14 cellular contexts compared by ENCODE assay signal in genomic region chr21:19607983-19608668, GRCh38.
DNase-seq lines count a peak whose midpoint lies in the region; ATAC-seq, FAIRE-seq and TF ChIP-seq lines count a peak whose summit lies in the region.
"Had no signal": no experiment of that assay in that cellular context is flagged by ENCODE, and none has a peak within 500 bp of the region (broad histone marks: within the 10 kb centered on the region; RNA-seq: fewer than 3 reads in every experiment).

No MANE protein-coding gene starts in this region.

- no peaks in the 10 kb centered on the region for H3K9me3 ChIP-seq in HUES48 (ENCODE audit: control insufficient read depth, insufficient read depth, low read length)
- H3K9me3 ChIP-seq in K562 (replicated peaks; ENCODE audit: control insufficient read depth, insufficient read depth, low read depth, low read length), result no peaks in the 10 kb centered on the region

- H3K27me3 ChIP-seq in HUES48 (ENCODE audit: control insufficient read depth, insufficient read depth, low read length) (no peaks in the 10 kb centered on the region), K562 (ENCODE audit: control insufficient read depth in 2 of 2, insufficient read depth in 2 of 2, low read length in 2 of 2) (no peaks in the 10 kb centered on the region)

- TF ChIP-seq CTCF in K562 (IDR thresholded peaks at IDR 0.05 in 2 of 3, conservative IDR thresholded peaks at IDR 0.05 in 1 of 3; ENCODE audit: insufficient read depth in 2 of 3, low read depth in 1 of 3, low read length in 3 of 3) (no peak), osteocyte (IDR thresholded peaks at IDR 0.05) (peak; percentile 13)

- no peaks in the 10 kb centered on the region for H3K9me1 ChIP-seq in K562 (ENCODE audit: control insufficient read depth, insufficient read depth, low read length)

- intact Hi-C loops in K562 (cut with micrococcal nuclease), result no loop called here

- peak; percentile 51 for DNase-seq in NCI-H226
- DNase-seq in K562 (ENCODE audit: extremely low read depth in 1 of 4, low spot score in 3 of 4), result peak in 1 of 4 experiments; percentile 29
- no peak for DNase-seq in osteocyte (ENCODE audit: extremely low spot score, unreplicated experiment)
- DNase-seq in HK-2 (ENCODE audit: unreplicated experiment), result no peak
- no peak for DNase-seq in activated effector memory CD4-positive, alpha-beta T cell treated with anti-CD3 and anti-CD28 coated beads, Interleukin-2, amount 50 U/mL, for 16 hours
- DNase-seq: activated B cell treated with CpG ODN at 0.5 μM for 24 hours; activated naive CD8-positive, alpha-beta T cell treated with anti-CD3 and anti-CD28 coated beads for 36 hours; CD4-positive, alpha-beta memory T cell; cerebellar nuclear complex; occipital lobe; SHP77 treated with DMSO at 0.1 percent for 48 hours had no signal

- TF ChIP-seq EP300 in K562 (IDR thresholded peaks at IDR 0.05; ENCODE audit: low read length), result no peak

- H3K9me3 Mint-ChIP-seq in osteocyte (ENCODE audit: unreplicated experiment), result no peaks in the 10 kb centered on the region

- in situ Hi-C loops in K562 (cut with MboI), result no loop called here

- H3K4me1 Mint-ChIP-seq in osteocyte (ENCODE audit: unreplicated experiment), result no peaks in the 10 kb centered on the region
- H3K4me1 Mint-ChIP-seq: activated B cell treated with CpG ODN at 0.5 μM for 24 hours; activated naive CD8-positive, alpha-beta T cell treated with anti-CD3 and anti-CD28 coated beads for 36 hours; CD4-positive, alpha-beta memory T cell had no signal

- no peak; a peak in 1 of 4 replicates for TF ChIP-seq RAD21 in K562 (CRISPR knock-in tag; conservative IDR thresholded peaks at IDR 0.05 in 1 of 2, IDR thresholded peaks at IDR 0.05 in 1 of 2)

- FAIRE-seq in K562 (lab: Jason Lieb, UNC), result no peak

- BruUV-seq in K562 (replicated peaks; lab: Mats Ljungman, UMichigan), result no TSS peak

- H4K20me1 ChIP-seq in K562 (replicated peaks; ENCODE audit: control insufficient read depth, insufficient read depth, low read length), result no peaks in the 10 kb centered on the region

- H3K4me3 ChIP-seq in HUES48 (ENCODE audit: low read depth, low read length) (no peak overlapping the region), K562 (no peak overlapping the region)

- H3K9ac ChIP-seq in HUES48 (ENCODE audit: low read depth, low read length) (no peak overlapping the region), K562 (ENCODE audit: insufficient read depth in 1 of 2, low read depth in 2 of 2, low read length in 2 of 2) (no peak overlapping the region)

- peak; percentile 55 for ATAC-seq in K562
- no peak for ATAC-seq in HG02870 (IDR thresholded peaks at IDR 0.05; ENCODE audit: unreplicated experiment)
- no peak for ATAC-seq in SK-N-SH treated with all-trans-retinoic acid at 6 μM for 48 hours

- H3K27ac Mint-ChIP-seq in osteocyte (ENCODE audit: unreplicated experiment), result no peak overlapping the region
- H3K27ac Mint-ChIP-seq: activated B cell treated with CpG ODN at 0.5 μM for 24 hours; activated naive CD8-positive, alpha-beta T cell treated with anti-CD3 and anti-CD28 coated beads for 36 hours; CD4-positive, alpha-beta memory T cell had no signal

- CTCF ChIA-PET in K562 (lab: Yijun Ruan, JAX; ENCODE audit: low intra/inter-chr PET ratio), result no interaction called here

- H2AFZ ChIP-seq in K562 (ENCODE audit: low read depth, low read length), result peak overlapping the region; percentile 38; the same call in 1 of the 2 replicates

- H3K36me3 Mint-ChIP-seq in osteocyte (ENCODE audit: unreplicated experiment), result no peaks in the 10 kb centered on the region
- H3K36me3 Mint-ChIP-seq: activated naive CD8-positive, alpha-beta T cell treated with anti-CD3 and anti-CD28 coated beads for 36 hours; CD4-positive, alpha-beta memory T cell had no signal

- H3K4me1 ChIP-seq in HUES48 (ENCODE audit: control insufficient read depth, insufficient read depth, low read length), result peaks cover 46% of the 10 kb centered on the region
- H3K4me1 ChIP-seq in K562 (replicated peaks in 1 of 2; ENCODE audit: control insufficient read depth in 2 of 2, insufficient read depth in 2 of 2, low read length in 2 of 2), result no peaks in the 10 kb centered on the region

- WGBS in K562 (ENCODE audit: insufficient coverage, low coverage, missing lambda C conversion rate), result 0% methylated on average over 4 of the region's 5 CpGs

- H3K4me3 Mint-ChIP-seq in osteocyte (ENCODE audit: unreplicated experiment), result no peak overlapping the region
- H3K4me3 Mint-ChIP-seq: activated B cell treated with CpG ODN at 0.5 μM for 24 hours; activated naive CD8-positive, alpha-beta T cell treated with anti-CD3 and anti-CD28 coated beads for 36 hours; CD4-positive, alpha-beta memory T cell had no signal

- peaks cover 4% of the 10 kb centered on the region for H3K27me3 Mint-ChIP-seq in osteocyte (ENCODE audit: unreplicated experiment)
- H3K27me3 Mint-ChIP-seq: activated B cell treated with CpG ODN at 0.5 μM for 24 hours; CD4-positive, alpha-beta memory T cell had no signal

- 0 out of 2 replicates have a peak overlapping the region, but pooled peaks have one; percentile 6 for H3K4me2 ChIP-seq in K562 (ENCODE audit: insufficient read depth, low read length)

- H3K36me3 ChIP-seq in HUES48 (ENCODE audit: control insufficient read depth, insufficient read depth, low read length), result no peaks in the 10 kb centered on the region
- no peaks in the 10 kb centered on the region for H3K36me3 ChIP-seq in K562 (ENCODE audit: control insufficient read depth, insufficient read depth, low read length)

- POLR2A ChIA-PET in K562 (lab: Yijun Ruan, JAX), result no interaction called here

- H3K27ac ChIP-seq in HUES48 (ENCODE audit: low read depth, low read length) (peak overlapping the region; percentile 12), K562 (ENCODE audit: extremely low read depth, low read depth, low read length) (peak overlapping the region; percentile 61; the same call in 1 of the 3 replicates)

- TF ChIP-seq POLR2A in K562 (conservative IDR thresholded peaks at IDR 0.05), result no peak

- H3K79me2 ChIP-seq in K562 (ENCODE audit: control insufficient read depth, insufficient read depth, low read length), result no peaks in the 10 kb centered on the region

TF ChIP-seq in K562, 482 proteins besides CTCF, POLR2A, EP300 and RAD21:
- TF ChIP-seq RFX1 (IDR thresholded peaks at IDR 0.05) (peak; percentile 73), ZNF79 (CRISPR knock-in tag; IDR thresholded peaks at IDR 0.05; ENCODE audit: low read depth) (no peak), ZBTB1 (CRISPR knock-in tag; IDR thresholded peaks at IDR 0.05; ENCODE audit: borderline replicate concordance, low read depth) (no peak), MEIS2 (IDR thresholded peaks at IDR 0.05; ENCODE audit: partially characterized antibody) (peak; percentile 32), FOXA3 (CRISPR knock-in tag; conservative IDR thresholded peaks at IDR 0.05 in 1 of 2, IDR thresholded peaks at IDR 0.05 in 1 of 2) (no peak), SOX6 (IDR thresholded peaks at IDR 0.05) (peak; percentile 28; the same call in 1 of the 2 replicates), TEAD4 (IDR thresholded peaks at IDR 0.05; ENCODE audit: low read length) (0 out of 2 replicates have a peak, but pooled peaks have one; percentile 12), TEAD4 (CRISPR knock-in tag; IDR thresholded peaks at IDR 0.05; ENCODE audit: borderline replicate concordance) (no peak), ZNF408 (CRISPR knock-in tag; IDR thresholded peaks at IDR 0.05; ENCODE audit: low read depth) (no peak), ARID1B (IDR thresholded peaks at IDR 0.05) (peak; percentile 58), STAT5A (IDR thresholded peaks at IDR 0.05; ENCODE audit: borderline replicate concordance, low read length) (no peak), CEBPB (tag; IDR thresholded peaks at IDR 0.05) (peak; percentile 43; the same call in 1 of the 2 replicates), ZNF316 (IDR thresholded peaks at IDR 0.05) (peak; percentile 36; the same call in 1 of the 2 replicates), FOXJ2 (tag; IDR thresholded peaks at IDR 0.05) (0 out of 2 replicates have a peak, but pooled peaks have one; percentile 46)

TF ChIP-seq in SK-N-SH treated with all-trans-retinoic acid at 6 μM for 48 hours, 23 proteins besides CTCF, POLR2A, EP300 and RAD21 (continues in another document):
- TF ChIP-seq ZNF8 (CRISPR knock-in tag; IDR thresholded peaks at IDR 0.05), result no peak
- TF ChIP-seq, protein P1, sequence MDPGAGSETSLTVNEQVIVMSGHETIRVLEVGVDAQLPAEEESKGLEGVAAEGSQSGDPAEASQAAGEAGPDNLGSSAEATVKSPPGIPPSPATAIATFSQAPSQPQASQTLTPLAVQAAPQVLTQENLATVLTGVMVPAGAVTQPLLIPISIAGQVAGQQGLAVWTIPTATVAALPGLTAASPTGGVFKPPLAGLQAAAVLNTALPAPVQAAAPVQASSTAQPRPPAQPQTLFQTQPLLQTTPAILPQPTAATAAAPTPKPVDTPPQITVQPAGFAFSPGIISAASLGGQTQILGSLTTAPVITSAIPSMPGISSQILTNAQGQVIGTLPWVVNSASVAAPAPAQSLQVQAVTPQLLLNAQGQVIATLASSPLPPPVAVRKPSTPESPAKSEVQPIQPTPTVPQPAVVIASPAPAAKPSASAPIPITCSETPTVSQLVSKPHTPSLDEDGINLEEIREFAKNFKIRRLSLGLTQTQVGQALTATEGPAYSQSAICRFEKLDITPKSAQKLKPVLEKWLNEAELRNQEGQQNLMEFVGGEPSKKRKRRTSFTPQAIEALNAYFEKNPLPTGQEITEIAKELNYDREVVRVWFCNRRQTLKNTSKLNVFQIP (CRISPR knock-in tag; IDR thresholded peaks at IDR 0.05; ENCODE audit: borderline replicate concordance, low read depth), result no peak
- TF ChIP-seq RARB (CRISPR knock-in tag; IDR thresholded peaks at IDR 0.05), result no peak
- no peak for TF ChIP-seq CSRNP3 (CRISPR knock-in tag; IDR thresholded peaks at IDR 0.05)
- no peak for TF ChIP-seq ESRRG (CRISPR knock-in tag; IDR thresholded peaks at IDR 0.05)
- no peak for TF ChIP-seq ZNF565 (CRISPR knock-in tag; conservative IDR thresholded peaks at IDR 0.05; ENCODE audit: low read depth)
- TF ChIP-seq CSDC2 (CRISPR knock-in tag; IDR thresholded peaks at IDR 0.05), result no peak
